In genomic region chr1:226904772-226905171, GRCh38 we compare ENCODE assay signal across 20 cellular contexts.
"Had no signal": no experiment of that assay in that cellular context is flagged by ENCODE, and none has a peak within 500 bp of the region (broad histone marks: within the 10 kb centered on the region; RNA-seq: fewer than 3 reads in every experiment).

No MANE protein-coding gene starts in this region.

- H3K27me3 ChIP-seq: brain microvascular endothelial cell, cardiac muscle cell had no signal

- H3K27ac ChIP-seq: brain microvascular endothelial cell, cardiac muscle cell, SK-N-MC, VCaP had no signal

- DNase-seq: activated CD4-positive, alpha-beta memory T cell treated with anti-CD3 and anti-CD28 coated beads, Interleukin-2, amount 10 ng/mL, durations not matched to agents 7 days and 5 days; activated CD4-positive, alpha-beta T cell treated with anti-CD3 and anti-CD28 coated beads, Interleukin-2, amount 10 ng/mL, durations not matched to agents 7 days and 5 days; activated CD4-positive, CD25-positive, alpha-beta regulatory T cell; activated gamma-delta T cell treated with Interleukin-2 at 50 U/mL for 16 hours; activated naive CD4-positive, alpha-beta T cell treated with anti-CD3 and anti-CD28 coated beads, Interleukin-2, amount 10 ng/mL, durations not matched to agents 7 days and 5 days; activated naive CD8-positive, alpha-beta T cell treated with anti-CD3 and anti-CD28 coated beads for 36 hours; activated T-cell treated with anti-CD3 and anti-CD28 coated beads for 4 hours; activated T-cell treated with anti-CD3 and anti-CD28 coated beads, Interleukin-2, amount 50 U/mL, for 72 hours; brain microvascular endothelial cell; KG1; NCI-H1048; NCI-H146; NCI-H187 treated with DMSO at 0.1 percent for 48 hours; NCI-H2081 treated with DMSO at 0.1 percent for 48 hours; NCI-H524; PC-3; T-cell had no signal

- ATAC-seq: activated T-cell treated with anti-CD3 and anti-CD28 coated beads, Interleukin-2, amount 50 U/mL, for 72 hours; T-cell had no signal

- H3K36me3 ChIP-seq: brain microvascular endothelial cell, cardiac muscle cell had no signal

- H3K4me3 ChIP-seq: cardiac muscle cell, SK-N-MC had no signal
